Comparison of ENCODE assay signal across 19 cellular contexts in genomic region chr17:74271902-74272563, GRCh38. TPM values are rescaled to one million over a fixed set of nuclear protein-coding genes. Genes with fewer than 3 reads are reported as not detected.
DNase-seq lines count a peak whose midpoint lies in the region; ATAC-seq, FAIRE-seq and TF ChIP-seq lines count a peak whose summit lies in the region.
"Had no signal": no experiment of that assay in that cellular context is flagged by ENCODE, and none has a peak within 500 bp of the region (broad histone marks: within the 10 kb centered on the region; RNA-seq: fewer than 3 reads in every experiment).

No MANE protein-coding gene starts in this region.

- H2AFZ ChIP-seq in HepG2 (ENCODE audit: low read length): no peak overlapping the region

- H3K27me3 ChIP-seq in HepG2 (ENCODE audit: control insufficient read depth in 1 of 2, insufficient read depth in 2 of 2, low read length in 2 of 2): peaks cover 6 to 76% of the 10 kb centered on the region in 2 experiments
- H3K27me3 ChIP-seq: cardiac muscle cell, uterus had no signal

- H3K27ac ChIP-seq in angular gyrus (ENCODE audit: low read depth, low read length) (peak overlapping the region; percentile 44), HepG2 (ENCODE audit: extremely low read length, insufficient read depth, low read length) (no peak overlapping the region)
- H3K27ac ChIP-seq: cardiac muscle cell, epithelial cell of prostate, uterus, VCaP had no signal

- WGBS in HepG2 (ENCODE audit: low lambda C conversion rate): 14% methylated on average over 13 of the region's 13 CpGs

- H3K79me2 ChIP-seq in HepG2 (ENCODE audit: insufficient read depth, low read length): no peaks in the 10 kb centered on the region

- peak overlapping the region; percentile 0 for H3K4me3 Mint-ChIP-seq in type B pancreatic cell
- H3K4me3 Mint-ChIP-seq: activated naive CD4-positive, alpha-beta T cell treated with anti-CD3 and anti-CD28 coated beads for 36 hours had no signal

- DNase-seq in Right ventricle myocardium superior (peak; percentile 79), myocyte (ENCODE audit: low read depth) (peak; percentile 5), type B pancreatic cell (ENCODE audit: extremely low spot score, unreplicated experiment) (no peak), HepG2 (ENCODE audit: low spot score) (no peak), NCI-H526 treated with DMSO at 0.1 percent for 48 hours (lab: John Stamatoyannopoulos, UW) (no peak)
- DNase-seq in activated CD4-positive, alpha-beta T cell treated with anti-CD3 and anti-CD28 coated beads for 1 hour: no peak
- DNase-seq: activated naive CD4-positive, alpha-beta T cell treated with anti-CD3 and anti-CD28 coated beads for 36 hours; NCI-H2227 treated with DMSO at 0.1 percent for 48 hours; stimulated activated CD4-positive, alpha-beta T cell treated with anti-CD3 and anti-CD28 coated beads, Interleukin-2, amount 100 ng/mL, for 48 hours had no signal

- POLR2A ChIA-PET in HepG2 (lab: Yijun Ruan, JAX): no interaction called here

- TF ChIP-seq EP300 in HepG2 (IDR thresholded peaks at IDR 0.05; ENCODE audit: low read depth in 2 of 2, low read length in 2 of 2) (no peak), HepG2 (CRISPR knock-in tag; IDR thresholded peaks at IDR 0.05; ENCODE audit: borderline replicate concordance) (no peak)

- TF ChIP-seq CTCF in type B pancreatic cell (conservative IDR thresholded peaks at IDR 0.05) (no peak), HepG2 (CRISPR knock-in tag; IDR thresholded peaks at IDR 0.05) (no peak)

- no peak overlapping the region for H3K4me2 ChIP-seq in HepG2 (ENCODE audit: low read depth, low read length)

- no peak for TF ChIP-seq POLR2A in HepG2 (IDR thresholded peaks at IDR 0.05; ENCODE audit: insufficient read depth in 1 of 2, low read depth in 2 of 2, low read length in 2 of 2)

- H3K9me3 Mint-ChIP-seq in type B pancreatic cell: no peaks in the 10 kb centered on the region
- H3K9me3 Mint-ChIP-seq: activated naive CD4-positive, alpha-beta T cell treated with anti-CD3 and anti-CD28 coated beads for 36 hours had no signal

- peaks cover 40% of the 10 kb centered on the region for H3K27me3 Mint-ChIP-seq in type B pancreatic cell

- H4K20me1 ChIP-seq in HepG2 (ENCODE audit: insufficient read depth, low read length): no peaks in the 10 kb centered on the region

- H3K36me3 ChIP-seq in HepG2 (replicated peaks in 1 of 2; ENCODE audit: control insufficient read depth in 1 of 2, insufficient read depth in 2 of 2, low read length in 2 of 2): no peaks in the 10 kb centered on the region
- H3K36me3 ChIP-seq: cardiac muscle cell, uterus had no signal

- H3K27ac Mint-ChIP-seq in type B pancreatic cell: no peak overlapping the region
- H3K27ac Mint-ChIP-seq: activated naive CD4-positive, alpha-beta T cell treated with anti-CD3 and anti-CD28 coated beads for 36 hours; progenitor cell of endocrine pancreas had no signal

- in situ Hi-C loops in HepG2 (cut with HindIII; ENCODE audit: extremely low pct_ligation_motif_present, low pct_unique_long_range_greater_than_20kb): no loop called here

- no peaks in the 10 kb centered on the region for H3K4me1 ChIP-seq in HepG2 (ENCODE audit: insufficient read depth, low read length)

- no peaks in the 10 kb centered on the region for H3K36me3 Mint-ChIP-seq in type B pancreatic cell

- TF ChIP-seq RAD21 in HepG2 (CRISPR knock-in tag; IDR thresholded peaks at IDR 0.05): no peak

- no TSS peak for BruUV-seq in HepG2 (replicated peaks; lab: Mats Ljungman, UMichigan)

- FAIRE-seq in HepG2 (lab: Jason Lieb, UNC): no peak
- FAIRE-seq: GM12892, HTR-8/SVneo had no signal

- intact Hi-C loops in Right ventricle myocardium superior (cut with DNase I) (no loop called here), HepG2 (cut with micrococcal nuclease; ENCODE audit: unreplicated experiment) (no loop called here)

- no peaks in the 10 kb centered on the region for H3K9me3 ChIP-seq in HepG2 (ENCODE audit: low read length)
- H3K9me3 ChIP-seq: uterus had no signal

- H3K4me3 ChIP-seq in HepG2 (replicated peaks in 1 of 3; ENCODE audit: insufficient read depth in 1 of 3, low read depth in 2 of 3, low read length in 3 of 3): no peak overlapping the region
- H3K4me3 ChIP-seq: cardiac muscle cell, uterus had no signal

- peaks cover 39% of the 10 kb centered on the region for H3K4me1 Mint-ChIP-seq in type B pancreatic cell (ENCODE audit: unreplicated experiment)

- peak; percentile 37 for ATAC-seq in Right ventricle myocardium superior (ENCODE audit: poor library complexity)
- no peak for ATAC-seq in HepG2

- H3K9ac ChIP-seq in HepG2 (ENCODE audit: insufficient read depth, low read depth, low read length): no peak overlapping the region

- CTCF ChIA-PET in HepG2 (lab: Yijun Ruan, JAX; ENCODE audit: low intra/inter-chr PET ratio, low total read pairs): no interaction called here

RNA-seq across cellular contexts. Expression of gene DNAI2, which starts 2.0 kb away (rescaled TPM):
- not detected for total RNA-seq in Right ventricle myocardium superior
- total RNA-seq in myocyte: not detected in 2 replicates
- polyA plus RNA-seq in myocyte (2012): not detected
- total RNA-seq in type B pancreatic cell (ENCODE audit: low replicate concordance): 0.21 and 0.87 TPM in 2 replicates
- not detected in 2 replicates for total RNA-seq in HepG2 (2016; rRNA removed; fragmentation: Illumina TruSeq; extraction: Trizol)
- total RNA-seq in HepG2 (2016; cell fraction: cytosol; rRNA removed; fragmentation: Illumina TruSeq; extraction: Trizol; ENCODE audit: low read depth): not detected in 2 replicates
- total RNA-seq in HepG2 (2016; cell fraction: insoluble cytoplasmic fraction; rRNA removed; fragmentation: Illumina TruSeq; extraction: Trizol): not detected in 2 replicates
- total RNA-seq in HepG2 (2016; cell fraction: membrane; rRNA removed; fragmentation: Illumina TruSeq; extraction: Trizol): not detected in 2 replicates
- not detected in 2 replicates for total RNA-seq in HepG2 (2016; cell fraction: nucleus; rRNA removed; fragmentation: Illumina TruSeq; extraction: Trizol)
- not detected in 2 replicates for polyA plus RNA-seq in HepG2 (2011; rRNA removed)
- polyA plus RNA-seq in HepG2 (2011; cell fraction: cytosol; rRNA removed): not detected in 2 replicates
- not detected in 2 replicates for polyA plus RNA-seq in HepG2 (2011; cell fraction: nucleus; rRNA removed)
- polyA plus RNA-seq in HepG2 (2012): not detected in 2 replicates
- not detected in 2 replicates for polyA plus RNA-seq in HepG2 (2016; cell fraction: cytosol; fragmentation: Illumina TruSeq; extraction: Trizol; ENCODE audit: low read depth)
- not detected in 2 replicates for polyA plus RNA-seq in HepG2 (2016; cell fraction: insoluble cytoplasmic fraction; fragmentation: Illumina TruSeq; extraction: Trizol; ENCODE audit: low read depth)
- polyA plus RNA-seq in HepG2 (2016; cell fraction: membrane; fragmentation: Illumina TruSeq; extraction: Trizol; ENCODE audit: low read depth): not detected in 2 replicates
- not detected in 2 replicates for polyA plus RNA-seq in HepG2 (2016; cell fraction: nucleus; fragmentation: Illumina TruSeq; extraction: Trizol; ENCODE audit: insufficient read depth, low read depth)
- polyA minus RNA-seq in HepG2 (2011; rRNA and poly(A)+ RNA removed; ENCODE audit: low replicate concordance): not detected in 2 replicates
- not detected in 2 replicates for polyA minus RNA-seq in HepG2 (2011; cell fraction: cytosol; rRNA and poly(A)+ RNA removed)
- not detected in 2 replicates for polyA minus RNA-seq in HepG2 (2011; cell fraction: nucleus; rRNA and poly(A)+ RNA removed)
- total RNA-seq: cardiac muscle cell, mesenteric fat pad, progenitor cell of endocrine pancreas had no signal
- polyA plus RNA-seq: cardiac muscle cell, CD14-positive monocyte had no signal

RNA-seq across cellular contexts. Expression of gene KIF19, which starts 54.0 kb away (rescaled TPM):
- total RNA-seq in Right ventricle myocardium superior (0.22 TPM), myocyte (not detected in 2 replicates), type B pancreatic cell (ENCODE audit: low replicate concordance) (2.0 and 2.9 TPM in 2 replicates), HepG2 (2016; rRNA removed; fragmentation: Illumina TruSeq; extraction: Trizol) (not detected in 2 replicates)
- not detected for polyA plus RNA-seq in myocyte (2012)
- total RNA-seq in HepG2 (2016; cell fraction: cytosol; rRNA removed; fragmentation: Illumina TruSeq; extraction: Trizol; ENCODE audit: low read depth): not detected in 2 replicates
- total RNA-seq in HepG2 (2016; cell fraction: insoluble cytoplasmic fraction; rRNA removed; fragmentation: Illumina TruSeq; extraction: Trizol): not detected in 2 replicates
- total RNA-seq in HepG2 (2016; cell fraction: membrane; rRNA removed; fragmentation: Illumina TruSeq; extraction: Trizol): not detected in 2 replicates
- total RNA-seq in HepG2 (2016; cell fraction: nucleus; rRNA removed; fragmentation: Illumina TruSeq; extraction: Trizol): not detected in 2 replicates
- not detected in 2 replicates for polyA plus RNA-seq in HepG2 (2011; rRNA removed)
- polyA plus RNA-seq in HepG2 (2011; cell fraction: cytosol; rRNA removed): not detected in 2 replicates
- polyA plus RNA-seq in HepG2 (2011; cell fraction: nucleus; rRNA removed): not detected in 2 replicates
- not detected in 2 replicates for polyA plus RNA-seq in HepG2 (2012)
- not detected in 2 replicates for polyA plus RNA-seq in HepG2 (2016; cell fraction: cytosol; fragmentation: Illumina TruSeq; extraction: Trizol; ENCODE audit: low read depth)
- polyA plus RNA-seq in HepG2 (2016; cell fraction: insoluble cytoplasmic fraction; fragmentation: Illumina TruSeq; extraction: Trizol; ENCODE audit: low read depth): not detected in 2 replicates
- polyA plus RNA-seq in HepG2 (2016; cell fraction: membrane; fragmentation: Illumina TruSeq; extraction: Trizol; ENCODE audit: low read depth): not detected in 2 replicates
- polyA plus RNA-seq in HepG2 (2016; cell fraction: nucleus; fragmentation: Illumina TruSeq; extraction: Trizol; ENCODE audit: insufficient read depth, low read depth): not detected in 2 replicates
- polyA minus RNA-seq in HepG2 (2011; rRNA and poly(A)+ RNA removed; ENCODE audit: low replicate concordance): not detected in 2 replicates
- polyA minus RNA-seq in HepG2 (2011; cell fraction: cytosol; rRNA and poly(A)+ RNA removed): not detected in 2 replicates
- polyA minus RNA-seq in HepG2 (2011; cell fraction: nucleus; rRNA and poly(A)+ RNA removed): not detected in 2 replicates
- total RNA-seq: activated naive CD4-positive, alpha-beta T cell treated with anti-CD3 and anti-CD28 coated beads for 36 hours had no signal
- polyA plus RNA-seq: cardiac muscle cell, CD14-positive monocyte had no signal

RNA-seq across cellular contexts. Expression of gene TTYH2, which starts 58.7 kb away (rescaled TPM):
- total RNA-seq in Right ventricle myocardium superior: 41.8 TPM
- 1.4 and 8.8 TPM in 2 replicates for total RNA-seq in myocyte
- polyA plus RNA-seq in myocyte (2012): 0.59 TPM
- total RNA-seq in type B pancreatic cell (ENCODE audit: low replicate concordance): 2.2 and 12.4 TPM in 2 replicates
- 0.32 and 0.77 TPM in 2 replicates for total RNA-seq in HepG2 (2016; rRNA removed; fragmentation: Illumina TruSeq; extraction: Trizol)
- 0.09 and 0.20 TPM in 2 replicates for total RNA-seq in HepG2 (2016; cell fraction: cytosol; rRNA removed; fragmentation: Illumina TruSeq; extraction: Trizol; ENCODE audit: low read depth)
- total RNA-seq in HepG2 (2016; cell fraction: insoluble cytoplasmic fraction; rRNA removed; fragmentation: Illumina TruSeq; extraction: Trizol): 0.56 and 0.83 TPM in 2 replicates
- 0.56 and 0.76 TPM in 2 replicates for total RNA-seq in HepG2 (2016; cell fraction: membrane; rRNA removed; fragmentation: Illumina TruSeq; extraction: Trizol)
- 0.72 and 1.6 TPM in 2 replicates for total RNA-seq in HepG2 (2016; cell fraction: nucleus; rRNA removed; fragmentation: Illumina TruSeq; extraction: Trizol)
- 0.96 and 1.6 TPM in 2 replicates for polyA plus RNA-seq in HepG2 (2011; rRNA removed)
- polyA plus RNA-seq in HepG2 (2011; cell fraction: cytosol; rRNA removed): 0.88 and 1.1 TPM in 2 replicates
- 1.7 and 2.0 TPM in 2 replicates for polyA plus RNA-seq in HepG2 (2011; cell fraction: nucleus; rRNA removed)
- 0.34 and 1.0 TPM in 2 replicates for polyA plus RNA-seq in HepG2 (2012)
- 0.05 and 0.17 TPM in 2 replicates for polyA plus RNA-seq in HepG2 (2016; cell fraction: cytosol; fragmentation: Illumina TruSeq; extraction: Trizol; ENCODE audit: low read depth)
- polyA plus RNA-seq in HepG2 (2016; cell fraction: insoluble cytoplasmic fraction; fragmentation: Illumina TruSeq; extraction: Trizol; ENCODE audit: low read depth): 0.27 and 0.61 TPM in 2 replicates
- 0.23 and 0.50 TPM in 2 replicates for polyA plus RNA-seq in HepG2 (2016; cell fraction: membrane; fragmentation: Illumina TruSeq; extraction: Trizol; ENCODE audit: low read depth)
- polyA plus RNA-seq in HepG2 (2016; cell fraction: nucleus; fragmentation: Illumina TruSeq; extraction: Trizol; ENCODE audit: insufficient read depth, low read depth): 1.9 and 2.0 TPM in 2 replicates
- 3.4 and 3.8 TPM in 2 replicates for polyA minus RNA-seq in HepG2 (2011; rRNA and poly(A)+ RNA removed; ENCODE audit: low replicate concordance)
- 0.18 and 0.89 TPM in 2 replicates for polyA minus RNA-seq in HepG2 (2011; cell fraction: cytosol; rRNA and poly(A)+ RNA removed)
- polyA minus RNA-seq in HepG2 (2011; cell fraction: nucleus; rRNA and poly(A)+ RNA removed): 0.52 and 1.1 TPM in 2 replicates

Comparison
In these comparisons a context has a peak if more than half of its experiments do, and no peak if none do; other contexts are left out.
1. DNase-seq: peak in Right ventricle myocardium superior (single experiment) and myocyte (single experiment); none in type B pancreatic cell (single experiment), HepG2 (single experiment), NCI-H526 treated with DMSO at 0.1 percent for 48 hours (single experiment) and activated CD4-positive, alpha-beta T cell treated with anti-CD3 and anti-CD28 coated beads for 1 hour (single experiment).